Comparison of ENCODE assay signal across 11 cellular contexts in genomic region chr4:39706829-39707511, GRCh38. TPM values are rescaled to one million over a fixed set of nuclear protein-coding genes. Genes with fewer than 3 reads are reported as not detected.
DNase-seq lines count a peak whose midpoint lies in the region; ATAC-seq and FAIRE-seq lines count a peak whose summit lies in the region.
"Had no signal": no experiment of that assay in that cellular context is flagged by ENCODE, and none has a peak within 500 bp of the region (broad histone marks: within the 10 kb centered on the region; RNA-seq: fewer than 3 reads in every experiment).

No MANE protein-coding gene starts in this region.

- H2BK15ac ChIP-seq in mesenchymal stem cell (ENCODE audit: low read depth, poor library complexity, severe bottlenecking): no peak overlapping the region

- 85% methylated on average over 9 of the region's 10 CpGs for WGBS in mesenchymal stem cell

- no peak overlapping the region for H4K8ac ChIP-seq in mesenchymal stem cell (ENCODE audit: low read length)

- H3K79me2 ChIP-seq in ACC112 (ENCODE audit: control insufficient read depth, insufficient read depth, low read length, unreplicated experiment): peaks cover 79% of the 10 kb centered on the region

- H3K4me1 ChIP-seq in ACC112 (ENCODE audit: control insufficient read depth, insufficient read depth, low read length, unreplicated experiment) (peaks cover 13% of the 10 kb centered on the region), adipocyte (ENCODE audit: control insufficient read depth, insufficient read depth, low read length) (peaks cover 33% of the 10 kb centered on the region), mesenchymal stem cell (ENCODE audit: control insufficient read depth, insufficient read depth, low read depth, low read length) (peaks cover 5% of the 10 kb centered on the region)

- H3K18ac ChIP-seq in mesenchymal stem cell (ENCODE audit: low read depth in 1 of 2, low read length in 2 of 2): no peak overlapping the region

- H2AK5ac ChIP-seq in mesenchymal stem cell (ENCODE audit: low read length, severe bottlenecking): no peak overlapping the region

- H4K91ac ChIP-seq in mesenchymal stem cell (ENCODE audit: low read length): no peak overlapping the region

- peak overlapping the region; percentile 29 for H3K9ac ChIP-seq in adipocyte (ENCODE audit: low read length)
- H3K9ac ChIP-seq in mesenchymal stem cell (ENCODE audit: low read length): peak overlapping the region; percentile 32

- DNase-seq in GM19239 (ENCODE audit: insufficient read length, low spot score) (no peak), adipocyte (ENCODE audit: low read depth) (no peak), mesenchymal stem cell (no peak), HuH-7 (ENCODE audit: low spot score) (no peak), NCI-H82 (lab: John Stamatoyannopoulos, UW) (no peak), amniotic stem cell (lab: John Stamatoyannopoulos, UW) (no peak), sciatic nerve (ENCODE audit: low spot score) (no peak)
- DNase-seq: activated naive CD8-positive, alpha-beta T cell treated with anti-CD3 and anti-CD28 coated beads, Interleukin-2, amount 50 U/mL, for 24 hours; DMS153; NCI-H2107 had no signal

- no peak overlapping the region for H3K4me2 ChIP-seq in mesenchymal stem cell (ENCODE audit: low read length, poor library complexity, severe bottlenecking)

- no peak overlapping the region for H3K23ac ChIP-seq in mesenchymal stem cell (ENCODE audit: low read length in 2 of 2)

- H3K27ac ChIP-seq in ACC112 (ENCODE audit: low read depth, low read length): peak overlapping the region; percentile 87
- peak overlapping the region; percentile 24 for H3K27ac ChIP-seq in mesenchymal stem cell (ENCODE audit: low read length, poor library complexity, severe bottlenecking)

- H3K14ac ChIP-seq in mesenchymal stem cell (ENCODE audit: low read length in 2 of 2): no peak overlapping the region

- peak; percentile 44 for FAIRE-seq in GM19239 (lab: Jason Lieb, UNC)

- H3K9me3 ChIP-seq in adipocyte (ENCODE audit: control insufficient read depth, low read length): no peaks in the 10 kb centered on the region
- H3K9me3 ChIP-seq in mesenchymal stem cell (ENCODE audit: control insufficient read depth, low read length): no peaks in the 10 kb centered on the region

- no peak overlapping the region for H2BK5ac ChIP-seq in mesenchymal stem cell (ENCODE audit: low read depth, low read length, poor library complexity, severe bottlenecking)

- H3K36me3 ChIP-seq in ACC112 (ENCODE audit: insufficient read depth, low read length) (no peaks in the 10 kb centered on the region), adipocyte (ENCODE audit: control insufficient read depth, insufficient read depth, low read length, severe bottlenecking) (peaks cover 18% of the 10 kb centered on the region), mesenchymal stem cell (ENCODE audit: control insufficient read depth in 1 of 2, insufficient read depth in 2 of 2, low read depth in 1 of 2, low read length in 2 of 2) (peaks cover 11% of the 10 kb centered on the region in 2 experiments)

- no peak for ATAC-seq in sciatic nerve
- ATAC-seq: activated naive CD8-positive, alpha-beta T cell treated with anti-CD3 and anti-CD28 coated beads, Interleukin-2, amount 50 U/mL, for 24 hours had no signal

- intact Hi-C loops in sciatic nerve (cut with DNase I): no loop called here

- no peak overlapping the region for H3K4ac ChIP-seq in mesenchymal stem cell (ENCODE audit: low read depth in 1 of 2, low read length in 2 of 2)

- no peak overlapping the region for H2BK120ac ChIP-seq in mesenchymal stem cell (ENCODE audit: low read depth, low read length)

- H3K4me3 ChIP-seq in ACC112 (ENCODE audit: low read depth, low read length): no peak overlapping the region
- H3K4me3 ChIP-seq in adipocyte (ENCODE audit: low read length): no peak overlapping the region
- no peak overlapping the region for H3K4me3 ChIP-seq in mesenchymal stem cell (ENCODE audit: insufficient read depth in 1 of 2, low read depth in 1 of 2, low read length in 2 of 2)

- no peaks in the 10 kb centered on the region for H3K79me1 ChIP-seq in mesenchymal stem cell (replicated peaks; ENCODE audit: low read length, poor library complexity, severe bottlenecking)

- H3K27me3 ChIP-seq in ACC112 (ENCODE audit: insufficient read depth, low read length) (no peaks in the 10 kb centered on the region), adipocyte (replicated peaks; ENCODE audit: control insufficient read depth, insufficient read depth, low read length) (no peaks in the 10 kb centered on the region), mesenchymal stem cell (ENCODE audit: control insufficient read depth in 1 of 2, insufficient read depth in 1 of 2, low read length in 2 of 2) (no peaks in the 10 kb centered on the region)

- H2AFZ ChIP-seq in ACC112 (ENCODE audit: low read length, unreplicated experiment): no peak overlapping the region
- H2AFZ ChIP-seq in mesenchymal stem cell (ENCODE audit: low read depth, low read length): no peak overlapping the region

- no peak overlapping the region for H2BK12ac ChIP-seq in mesenchymal stem cell (ENCODE audit: low read length in 2 of 2)

RNA-seq across cellular contexts. Expression of gene UBE2K, which starts 9.0 kb away (rescaled TPM):
- polyA plus RNA-seq in mesenchymal stem cell (2013, experiment 1 of 2): 111 TPM
- polyA plus RNA-seq in mesenchymal stem cell (2013, experiment 2 of 2): 111 TPM
- total RNA-seq in sciatic nerve: 51.0 TPM
